10 cellular contexts compared by ENCODE assay signal in genomic region chr20:22106308-22106938, GRCh38.
DNase-seq lines count a peak whose midpoint lies in the region; ATAC-seq and TF ChIP-seq lines count a peak whose summit lies in the region.
"Had no signal": no experiment of that assay in that cellular context is flagged by ENCODE, and none has a peak within 500 bp of the region (broad histone marks: within the 10 kb centered on the region; RNA-seq: fewer than 3 reads in every experiment).

No MANE protein-coding gene starts in this region.

- no peaks in the 10 kb centered on the region for H3K27me3 ChIP-seq in SU-DHL-6 (ENCODE audit: low read length)
- H3K27me3 ChIP-seq: spleen had no signal

- H3K4me3 ChIP-seq in SU-DHL-6 (ENCODE audit: insufficient read depth, low read length, poor library complexity, severe bottlenecking) (no peak overlapping the region), foreskin fibroblast (ENCODE audit: low read depth in 1 of 2, low read length in 2 of 2) (no peak overlapping the region)
- H3K4me3 ChIP-seq: spleen had no signal

- ATAC-seq in left lobe of liver (peak; percentile 79), HG02852 (IDR thresholded peaks at IDR 0.05; ENCODE audit: unreplicated experiment) (no peak), GM19452 (IDR thresholded peaks at IDR 0.05; ENCODE audit: unreplicated experiment) (no peak), GM19397 (IDR thresholded peaks at IDR 0.05; ENCODE audit: unreplicated experiment) (no peak)
- ATAC-seq: activated CD4-positive, CD25-positive, alpha-beta regulatory T cell treated with anti-CD3 and anti-CD28 coated beads, Interleukin-2, amount 50 U/mL, for 24 hours had no signal

- TF ChIP-seq CTCF in SU-DHL-6 (IDR thresholded peaks at IDR 0.05; ENCODE audit: insufficient read depth, low read length, poor library complexity, severe bottlenecking) (peak; percentile 37), foreskin fibroblast (IDR thresholded peaks at IDR 0.05; ENCODE audit: low read depth, low read length) (no peak)

- DNase-seq in AML-193 (lab: John Stamatoyannopoulos, UW) (peak; percentile 4 to 15), KG1 (lab: John Stamatoyannopoulos, UW) (peak; percentile 10), left lobe of liver (ENCODE audit: low spot score) (no peak), foreskin fibroblast (no peak)
- DNase-seq: spleen had no signal

- no peak overlapping the region for H3K27ac ChIP-seq in SU-DHL-6 (ENCODE audit: low read depth, low read length)
- H3K27ac ChIP-seq: spleen had no signal

- H4K20me1 ChIP-seq in SU-DHL-6 (ENCODE audit: low read depth, low read length): no peaks in the 10 kb centered on the region

- no peaks in the 10 kb centered on the region for H3K9me2 ChIP-seq in SU-DHL-6 (replicated peaks; ENCODE audit: insufficient read depth, low read length)

- no peak overlapping the region for H2AFZ ChIP-seq in SU-DHL-6 (ENCODE audit: low read depth, low read length, severe bottlenecking)

- no peak overlapping the region for H3K9ac ChIP-seq in SU-DHL-6 (ENCODE audit: low read length)

- H3K9me3 ChIP-seq in SU-DHL-6 (ENCODE audit: insufficient read depth, low read length): no peaks in the 10 kb centered on the region

- H3F3A ChIP-seq in SU-DHL-6 (ENCODE audit: insufficient read depth): no peaks in the 10 kb centered on the region

- no peak overlapping the region for H3K4me2 ChIP-seq in SU-DHL-6 (ENCODE audit: low read depth, low read length, poor library complexity, severe bottlenecking)

- H3K36me3 ChIP-seq in SU-DHL-6 (ENCODE audit: low read length): no peaks in the 10 kb centered on the region
- H3K36me3 ChIP-seq: spleen had no signal

- H3K79me2 ChIP-seq in SU-DHL-6 (ENCODE audit: insufficient read depth, low read length): no peaks in the 10 kb centered on the region

Comparison
In these comparisons a context has a peak if more than half of its experiments do, and no peak if none do; other contexts are left out.
1. DNase-seq: peak in AML-193 (2 of 2) and KG1 (single experiment); none in left lobe of liver (single experiment) and foreskin fibroblast (0 of 2).